ENCODE assay signal across 29 cellular contexts in the genomic region with DNA sequence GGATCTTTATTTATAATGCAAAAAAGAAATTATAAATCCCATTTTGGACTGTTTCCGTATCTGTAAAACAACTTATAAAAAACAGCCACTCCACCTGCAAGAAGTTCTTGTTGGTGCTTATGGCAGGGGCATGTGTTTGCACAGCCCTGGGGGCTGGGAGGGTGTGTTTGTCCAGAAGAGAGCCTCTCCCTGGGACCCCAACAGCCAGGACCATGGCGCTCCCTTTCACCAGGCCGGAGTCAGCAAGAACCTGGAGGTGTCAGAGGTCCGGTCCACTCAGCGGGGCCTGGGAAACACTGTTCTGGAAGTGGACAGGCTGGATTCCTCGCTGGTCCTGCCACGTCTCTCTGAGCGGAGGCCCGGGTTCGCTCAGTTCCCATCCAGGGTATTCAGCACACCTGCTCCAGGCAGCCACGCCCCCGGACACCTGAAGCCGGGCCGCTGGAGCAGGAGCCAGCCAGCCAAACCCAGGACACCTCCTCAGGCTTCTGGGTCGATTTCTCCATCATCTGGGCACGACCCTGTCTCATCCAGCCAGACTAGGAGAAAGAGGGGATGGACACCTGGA. TPM values are rescaled to one million over a fixed set of nuclear protein-coding genes. Genes with fewer than 3 reads are reported as not detected.
A peak's percentile ranks its signal among the peaks of the same experiment; 100 is the strongest.
DNase-seq lines count a peak whose midpoint lies in the region; ATAC-seq, FAIRE-seq and TF ChIP-seq lines count a peak whose summit lies in the region.
"Had no signal": no experiment of that assay in that cellular context is flagged by ENCODE, and none has a peak within 500 bp of the region (broad histone marks: within the 10 kb centered on the region; RNA-seq: fewer than 3 reads in every experiment).

No MANE protein-coding gene starts in this region.

- H3K36me3 ChIP-seq in mammary epithelial cell (ENCODE audit: insufficient read depth, low read length) (peaks cover 23% of the 10 kb centered on the region), small intestine (ENCODE audit: control insufficient read depth in 2 of 2, insufficient read depth in 2 of 2, low read length in 2 of 2) (no peaks in the 10 kb centered on the region), smooth muscle cell (ENCODE audit: low read depth) (no peaks in the 10 kb centered on the region)
- H3K36me3 ChIP-seq: gastrocnemius medialis, sigmoid colon, WERI-Rb-1 had no signal

- H3K4me1 ChIP-seq in mammary epithelial cell (ENCODE audit: insufficient read depth, low read length) (no peaks in the 10 kb centered on the region), small intestine (ENCODE audit: control insufficient read depth in 2 of 2, insufficient read depth in 1 of 2, low read depth in 1 of 2, low read length in 1 of 2) (no peaks in the 10 kb centered on the region), smooth muscle cell (ENCODE audit: low read depth) (no peaks in the 10 kb centered on the region)
- H3K4me1 ChIP-seq: body of pancreas, gastrocnemius medialis, sigmoid colon, testis had no signal

- CTCF ChIA-PET in mammary epithelial cell (lab: Charles Lee; ENCODE audit: low non-redundant PET), result no interaction called here

- H3K9ac ChIP-seq in mammary epithelial cell (ENCODE audit: insufficient read depth, low read length) (no peak overlapping the region), smooth muscle cell (ENCODE audit: low read depth) (no peak overlapping the region)

- H2AFZ ChIP-seq in mammary epithelial cell (ENCODE audit: low read depth, low read length) (no peak overlapping the region), smooth muscle cell (ENCODE audit: low read depth) (no peak overlapping the region)
- H2AFZ ChIP-seq: hepatocyte had no signal

- in situ Hi-C loops in mammary epithelial cell (cut with MboI; ENCODE audit: low sequenced_read_pairs in 2 of 2), result no loop called here

- FAIRE-seq in small intestine (lab: Jason Lieb, UNC), result no peak
- FAIRE-seq: G401.6, H54 had no signal

- H3K4me3 ChIP-seq in mammary epithelial cell (replicated peaks in 1 of 3; ENCODE audit: insufficient read depth in 1 of 3, low read depth in 2 of 3, low read length in 3 of 3), result no peak overlapping the region
- H3K4me3 ChIP-seq in small intestine (ENCODE audit: low read depth in 1 of 2, low read length in 2 of 2), result no peak overlapping the region
- no peak overlapping the region for H3K4me3 ChIP-seq in smooth muscle cell
- H3K4me3 ChIP-seq: body of pancreas, gastrocnemius medialis, hepatocyte, sigmoid colon, testis had no signal

- H3K27ac ChIP-seq in mammary epithelial cell (ENCODE audit: insufficient read depth, low read depth, low read length) (no peak overlapping the region), small intestine (ENCODE audit: low read depth in 1 of 2, low read length in 1 of 2) (no peak overlapping the region), smooth muscle cell (ENCODE audit: low read depth) (no peak overlapping the region)
- H3K27ac ChIP-seq: body of pancreas, gastrocnemius medialis, hepatocyte, neutrophil, sigmoid colon, testis, WERI-Rb-1 had no signal

- TSS peak; percentile 10 for BruUV-seq in mammary epithelial cell (replicated peaks; lab: Mats Ljungman, UMichigan)

- H3K9me3 ChIP-seq in mammary epithelial cell (replicated peaks; ENCODE audit: insufficient read depth, low read length), result no peaks in the 10 kb centered on the region
- H3K9me3 ChIP-seq in small intestine (ENCODE audit: control insufficient read depth, low read depth), result no peaks in the 10 kb centered on the region
- H3K9me3 ChIP-seq in smooth muscle cell (replicated peaks; ENCODE audit: low read depth), result no peaks in the 10 kb centered on the region
- H3K9me3 ChIP-seq: gastrocnemius medialis, neutrophil, testis had no signal

- no peak for TF ChIP-seq CTCF in mammary epithelial cell (conservative IDR thresholded peaks at IDR 0.05 in 1 of 2, IDR thresholded peaks at IDR 0.05 in 1 of 2; ENCODE audit: extremely low read depth in 1 of 2, insufficient read depth in 1 of 2, low read depth in 1 of 2, low read length in 2 of 2)
- TF ChIP-seq CTCF in smooth muscle cell (IDR thresholded peaks at IDR 0.05; ENCODE audit: borderline replicate concordance, insufficient read depth, poor library complexity, severe bottlenecking), result no peak

- H3K4me2 ChIP-seq in mammary epithelial cell (ENCODE audit: insufficient read depth, low read depth, low read length) (no peak overlapping the region), smooth muscle cell (no peak overlapping the region)
- H3K4me2 ChIP-seq: hepatocyte had no signal

- dilution Hi-C loops in mammary epithelial cell (cut with HindIII; ENCODE audit: low sequenced_read_pairs), result no loop called here

- peaks cover 40% of the 10 kb centered on the region for H3K79me2 ChIP-seq in mammary epithelial cell (ENCODE audit: insufficient read depth, low read length)
- no peaks in the 10 kb centered on the region for H3K79me2 ChIP-seq in smooth muscle cell (ENCODE audit: low read depth)
- H3K79me2 ChIP-seq: hepatocyte had no signal

- DNase-seq in NCI-H1417 (lab: John Stamatoyannopoulos, UW), result peak; percentile 43 to 73 (median 45)
- DNase-seq in NCI-H1417 treated with DMSO at 0.1 percent for 48 hours (lab: John Stamatoyannopoulos, UW), result no peak
- DNase-seq in NCI-H2107 treated with DMSO at 0.1 percent for 48 hours (lab: John Stamatoyannopoulos, UW; ENCODE audit: unreplicated experiment), result peak; percentile 44
- no peak for DNase-seq in mammary epithelial cell
- peak; percentile 29 for DNase-seq in small intestine
- DNase-seq in smooth muscle cell (lab: John Stamatoyannopoulos, UW; ENCODE audit: unreplicated experiment), result no peak
- no peak for DNase-seq in NCI-H82 (lab: John Stamatoyannopoulos, UW)
- DNase-seq: activated CD4-positive, alpha-beta T cell treated with anti-CD3 and anti-CD28 coated beads, Interleukin-2, amount 10 ng/mL, durations not matched to agents 24 days and 14 days; activated CD8-positive, alpha-beta memory T cell treated with anti-CD3 and anti-CD28 coated beads, Interleukin-2, amount 10 ng/mL, durations not matched to agents 7 days and 5 days; activated naive CD4-positive, alpha-beta T cell treated with Interleukin-2 at 50 U/mL for 16 hours; activated T-cell treated with anti-CD3 and anti-CD28 coated beads, Interleukin-2, amount 50 U/mL, for 48 hours; body of pancreas; CD4-positive, CD25-positive, alpha-beta regulatory T cell; cerebellar nuclear complex; gastrocnemius medialis; left cardiac atrium; NCI-H1105; PC-3; SIG-M5; sigmoid colon; stimulated activated naive CD4-positive, alpha-beta T cell; T-helper 9 cell; testis; WERI-Rb-1 had no signal

- H3K27me3 ChIP-seq in mammary epithelial cell (ENCODE audit: insufficient read depth, low read length) (no peaks in the 10 kb centered on the region), small intestine (ENCODE audit: control insufficient read depth in 2 of 2, insufficient read depth in 2 of 2, low read length in 2 of 2) (no peaks in the 10 kb centered on the region), smooth muscle cell (ENCODE audit: low read depth) (no peaks in the 10 kb centered on the region)
- H3K27me3 ChIP-seq: body of pancreas, gastrocnemius medialis, hepatocyte, neutrophil, sigmoid colon, testis had no signal

- intact Hi-C loops in mammary epithelial cell (cut with micrococcal nuclease), result no loop called here

- H4K20me1 ChIP-seq in mammary epithelial cell (ENCODE audit: insufficient read depth, low read length), result no peaks in the 10 kb centered on the region
- H4K20me1 ChIP-seq in smooth muscle cell (ENCODE audit: low read depth), result no peaks in the 10 kb centered on the region

- WGBS in mammary epithelial cell (ENCODE audit: low coverage, missing lambda C conversion rate), result 85% methylated on average over 11 of the region's 16 CpGs
- 18 to 64% (median 45%) methylated on average over 15 to 16 of the region's 16 CpGs for WGBS in small intestine, 3 donors
- WGBS in smooth muscle cell (ENCODE audit: low lambda C conversion rate), result 95% methylated on average over 16 of the region's 16 CpGs

- H3F3A ChIP-seq in smooth muscle cell (ENCODE audit: low read depth), result no peaks in the 10 kb centered on the region

- no peak for ATAC-seq in GM18868 (IDR thresholded peaks at IDR 0.05; ENCODE audit: unreplicated experiment)
- ATAC-seq: activated CD8-positive, alpha-beta memory T cell treated with anti-CD3 and anti-CD28 coated beads, Interleukin-2, amount 10 ng/mL, durations not matched to agents 7 days and 5 days; body of pancreas; gastrocnemius medialis; left cardiac atrium; PC-3 had no signal

RNA-seq across cellular contexts. Expression of gene GINS2, which starts 18.9 kb away (rescaled TPM):
- total RNA-seq in mammary epithelial cell (10 to 100 TPM in 1 of 2 donors, 1 to 10 TPM in 1; 1.5 to 32.5 TPM), smooth muscle cell (5.3 and 6.7 TPM in 2 replicates)
- polyA plus RNA-seq in mammary epithelial cell (23.2 TPM), small intestine (10 to 100 TPM in 1 of 3 donors, 1 to 10 TPM in 2; 2.0 to 11.2 (median 3.2) TPM), smooth muscle cell (6.8 and 10.4 TPM in 2 replicates)
- 8.8 TPM for polyA minus RNA-seq in mammary epithelial cell

RNA-seq across cellular contexts. Expression of gene C16orf74, which starts 43.3 kb away (rescaled TPM):
- total RNA-seq in mammary epithelial cell (100 to 1,000 TPM in 1 of 2 donors, 10 to 100 TPM in 1; 19.7 to 121 TPM), smooth muscle cell (0.31 and 1.8 TPM in 2 replicates)
- polyA plus RNA-seq in mammary epithelial cell (81.5 TPM), small intestine (1 to 10 TPM in 2 of 3 donors, not detected in 1; 1.2 to 4.9 TPM), smooth muscle cell (1.7 and 5.2 TPM in 2 replicates)
- 37.0 TPM for polyA minus RNA-seq in mammary epithelial cell

Comparison
In these comparisons a context has a peak if more than half of its experiments do, and no peak if none do; other contexts are left out.
1. DNase-seq: peak in NCI-H1417 (3 of 3), NCI-H2107 treated with DMSO at 0.1 percent for 48 hours (single experiment) and small intestine (single experiment); none in NCI-H1417 treated with DMSO at 0.1 percent for 48 hours (single experiment), mammary epithelial cell (single experiment), smooth muscle cell (single experiment) and NCI-H82 (single experiment).
2. RNA of gene C16orf74, which starts 43.3 kb away (polyA plus RNA-seq): 81.5 TPM in mammary epithelial cell (single experiment); 1.7 to 5.2 TPM in smooth muscle cell and 1.2 to 4.9 TPM in small intestine; every median in the first group is over 10 times any median in the second.